Comparison of ENCODE assay signal across 11 cellular contexts in genomic region chr4:17616283-17616682, GRCh38. TPM values are rescaled to one million over a fixed set of nuclear protein-coding genes. Genes with fewer than 3 reads are reported as not detected.
A peak's percentile ranks its signal among the peaks of the same experiment; 100 is the strongest.
DNase-seq lines count a peak whose midpoint lies in the region; TF ChIP-seq lines count a peak whose summit lies in the region.
"Had no signal": no experiment of that assay in that cellular context is flagged by ENCODE, and none has a peak within 500 bp of the region (broad histone marks: within the 10 kb centered on the region; RNA-seq: fewer than 3 reads in every experiment).

No MANE protein-coding gene starts in this region.

- peak overlapping the region; percentile 86; the same call in 1 of the 2 replicates for H3K4me3 ChIP-seq in BLaER1

- H3K27ac Mint-ChIP-seq in chondrocyte (ENCODE audit: unreplicated experiment) = no peak overlapping the region
- H3K27ac Mint-ChIP-seq in nephron = peak overlapping the region; percentile 35 to 59 (median 51)

- no peaks in the 10 kb centered on the region for H3K27me3 ChIP-seq in BLaER1

- H3K36me3 Mint-ChIP-seq in chondrocyte (ENCODE audit: low read depth) = peaks cover 10% of the 10 kb centered on the region
- peaks cover 29% of the 10 kb centered on the region for H3K36me3 Mint-ChIP-seq in nephron (ENCODE audit: low read depth)

- H3K27ac ChIP-seq in BLaER1 = no peak overlapping the region

- H3K4me1 ChIP-seq in BLaER1 = peaks cover 51% of the 10 kb centered on the region

- peaks cover 63% of the 10 kb centered on the region for H4K20me1 ChIP-seq in BLaER1

- in situ Hi-C loops in KBM-7 (cut with MboI; ENCODE audit: low pct_unique_long_range_greater_than_20kb, low sequenced_read_pairs) = no loop called here

- H3K4me2 ChIP-seq in BLaER1 = peak overlapping the region; percentile 91

- no peaks in the 10 kb centered on the region for H3K9me3 ChIP-seq in BLaER1

- H3K36me3 ChIP-seq in BLaER1 = peaks cover 51% of the 10 kb centered on the region

- H3K27me3 Mint-ChIP-seq in chondrocyte (ENCODE audit: low read depth) = no peaks in the 10 kb centered on the region
- no peaks in the 10 kb centered on the region for H3K27me3 Mint-ChIP-seq in nephron (ENCODE audit: low read depth)

- H3K4me3 Mint-ChIP-seq in chondrocyte (ENCODE audit: unreplicated experiment) (peak overlapping the region; percentile 22), nephron (peak overlapping the region; percentile 80 to 92 (median 85))

- peak overlapping the region; percentile 12 for H3K9ac ChIP-seq in BLaER1

- DNase-seq in KBM-7 (peak; percentile 12), chondrocyte (ENCODE audit: low spot score) (no peak), occipital lobe (lab: John Stamatoyannopoulos, UW) (no peak), NCI-H2196 treated with DMSO at 0.1 percent for 48 hours (lab: John Stamatoyannopoulos, UW; ENCODE audit: unreplicated experiment) (no peak), nucleus accumbens (lab: John Stamatoyannopoulos, UW) (no peak), NCI-H128 (lab: John Stamatoyannopoulos, UW; ENCODE audit: unreplicated experiment) (no peak)
- DNase-seq: activated CD4-positive, alpha-beta T cell treated with anti-CD3 and anti-CD28 coated beads for 1 hour; DMS153; small intestine had no signal

- no peaks in the 10 kb centered on the region for H3K9me3 Mint-ChIP-seq in chondrocyte (ENCODE audit: low read depth)
- H3K9me3 Mint-ChIP-seq in nephron = no peaks in the 10 kb centered on the region

- TF ChIP-seq CTCF in chondrocyte (IDR thresholded peaks at IDR 0.05) (no peak), nephron (IDR thresholded peaks at IDR 0.05; ENCODE audit: unreplicated experiment in 3 of 3) (no peak)

- H3K4me1 Mint-ChIP-seq in chondrocyte (ENCODE audit: low read depth) (peaks cover 43% of the 10 kb centered on the region), nephron (peaks cover 31% of the 10 kb centered on the region)

RNA-seq across cellular contexts. Expression of gene MED28, which starts 1.8 kb away (rescaled TPM):
- 28.9 to 35.1 TPM (median 29.8 TPM) in 3 replicates for total RNA-seq in chondrocyte
- total RNA-seq in occipital lobe = 33.5 TPM

RNA-seq across cellular contexts. Expression of gene LAP3, which starts 39.3 kb away (rescaled TPM):
- total RNA-seq in chondrocyte (38.5 to 43.7 TPM (median 39.2 TPM) in 3 replicates), occipital lobe (45.2 TPM)
